In the genomic region with DNA sequence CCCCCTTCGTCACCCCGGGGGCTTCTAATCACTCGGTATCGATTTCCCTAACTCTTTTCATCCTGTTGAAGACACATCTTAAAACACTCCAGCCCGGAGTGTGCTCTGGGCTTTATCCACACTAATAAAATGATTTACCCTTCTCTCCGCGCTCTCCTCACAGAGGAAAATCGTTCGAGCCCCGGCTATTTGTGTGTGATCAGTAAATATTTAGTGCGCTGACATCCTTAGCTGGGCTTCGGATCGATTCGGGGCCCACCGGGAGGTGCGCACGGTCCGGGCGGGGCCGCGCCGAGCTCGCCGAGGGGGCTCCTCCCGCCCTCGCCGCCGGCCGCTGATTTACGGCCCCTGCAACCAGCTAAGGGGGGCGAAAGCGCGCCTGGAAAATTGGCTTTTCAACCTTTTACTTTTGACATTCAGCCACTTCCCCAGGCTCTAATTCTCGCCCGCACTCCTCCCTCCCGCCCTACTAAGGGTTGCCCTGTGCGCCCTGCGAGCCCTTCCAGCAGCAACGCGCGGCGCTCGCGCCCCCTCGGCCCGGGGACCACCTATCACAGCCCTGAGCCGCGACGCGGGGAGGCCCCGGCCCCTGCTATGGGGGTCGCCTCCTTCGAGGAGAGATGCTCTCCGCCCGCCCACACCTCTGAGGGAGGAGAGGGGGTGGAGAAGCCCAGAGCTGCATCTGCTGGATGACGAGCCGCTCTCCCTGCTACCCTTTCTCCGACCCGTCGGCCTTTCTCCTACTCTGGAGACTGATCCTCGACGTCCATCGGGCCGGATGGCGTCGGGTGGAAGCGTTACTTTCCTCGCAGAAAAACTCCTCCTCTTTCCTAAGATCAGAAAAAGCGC, we compare ENCODE assay signal across 10 cellular contexts. TPM values are rescaled to one million over a fixed set of nuclear protein-coding genes. Genes with fewer than 3 reads are reported as not detected.
DNase-seq lines count a peak whose midpoint lies in the region; ATAC-seq and TF ChIP-seq lines count a peak whose summit lies in the region.
"Had no signal": no experiment of that assay in that cellular context is flagged by ENCODE, and none has a peak within 500 bp of the region (broad histone marks: within the 10 kb centered on the region; RNA-seq: fewer than 3 reads in every experiment).

No MANE protein-coding gene starts in this region.

- peaks cover 8% of the 10 kb centered on the region for H3K4me1 Mint-ChIP-seq in CD4-positive, alpha-beta T cell (ENCODE audit: low read depth)

- POLR2A ChIA-PET in CD4-positive, alpha-beta T cell (lab: Charles Lee): no interaction called here

- CTCF ChIA-PET in CD4-positive, alpha-beta T cell (lab: Charles Lee): no interaction called here

- H3K36me3 Mint-ChIP-seq in CD4-positive, alpha-beta T cell (ENCODE audit: low read depth): no peaks in the 10 kb centered on the region

- H3K27ac Mint-ChIP-seq in CD4-positive, alpha-beta T cell: no peak overlapping the region

- H3K36me3 ChIP-seq in MG63 (no peaks in the 10 kb centered on the region), ectodermal cell (ENCODE audit: control insufficient read depth, insufficient read depth, low read length) (no peaks in the 10 kb centered on the region), lower lobe of right lung (no peaks in the 10 kb centered on the region)

- H3K9me3 ChIP-seq in MG63: no peaks in the 10 kb centered on the region
- no peaks in the 10 kb centered on the region for H3K9me3 ChIP-seq in ectodermal cell (ENCODE audit: control insufficient read depth, low read length)
- no peaks in the 10 kb centered on the region for H3K9me3 ChIP-seq in lower lobe of right lung
- peaks cover 5% of the 10 kb centered on the region for H3K9me3 ChIP-seq in CD4-positive, alpha-beta T cell (ENCODE audit: control insufficient read depth, low read length)

- intact Hi-C loops in lower lobe of right lung (cut with DNase I): no loop called here
- intact Hi-C loops in CD4-positive, alpha-beta T cell (cut with DNase I, micrococcal nuclease): no loop called here

- TF ChIP-seq CTCF in lower lobe of right lung (IDR thresholded peaks at IDR 0.05): no peak
- no peak for TF ChIP-seq CTCF in CD4-positive, alpha-beta T cell (IDR thresholded peaks at IDR 0.05)

- H3K4me1 ChIP-seq in ectodermal cell (ENCODE audit: control insufficient read depth, insufficient read depth, low read length) (peaks cover 45% of the 10 kb centered on the region), lower lobe of right lung (peaks cover 4% of the 10 kb centered on the region)

- H3K4me3 ChIP-seq in MG63 (peak overlapping the region; percentile 15), ectodermal cell (ENCODE audit: insufficient read depth, low read depth, low read length) (peak overlapping the region; percentile 38), lower lobe of right lung (peak overlapping the region; percentile 55)

- no peaks in the 10 kb centered on the region for H3K9me3 Mint-ChIP-seq in CD4-positive, alpha-beta T cell

- no peaks in the 10 kb centered on the region for H3K27me3 ChIP-seq in MG63
- peaks cover 86% of the 10 kb centered on the region for H3K27me3 ChIP-seq in ectodermal cell (ENCODE audit: control insufficient read depth, insufficient read depth, low read length, poor library complexity, severe bottlenecking)
- H3K27me3 ChIP-seq in lower lobe of right lung (ENCODE audit: low read depth): peaks cover 48% of the 10 kb centered on the region
- peaks cover 88% of the 10 kb centered on the region for H3K27me3 ChIP-seq in CD4-positive, alpha-beta T cell (ENCODE audit: control insufficient read depth, insufficient read depth, low read length)

- peak in 1 of 2 donors; percentile 21 for ATAC-seq in lower lobe of right lung
- ATAC-seq in CD4-positive, alpha-beta T cell (ENCODE audit: poor library complexity): no peak

- no peak for DNase-seq in MG63
- peak; percentile 39 for DNase-seq in lower lobe of right lung
- DNase-seq in nucleus accumbens (lab: John Stamatoyannopoulos, UW): no peak
- no peak for DNase-seq in activated effector memory CD4-positive, alpha-beta T cell treated with Interleukin-2 at 50 U/mL for 16 hours
- DNase-seq in GF-D8 (lab: John Stamatoyannopoulos, UW): no peak
- DNase-seq in CD4-positive, alpha-beta T cell: no peak
- DNase-seq: NCI-H510A had no signal

- 0% methylated on average over 68 to 69 of the region's 69 CpGs for WGBS in ectodermal cell, 2 experiments

- H3K4me3 Mint-ChIP-seq in CD4-positive, alpha-beta T cell: no peak overlapping the region

- H3K27ac ChIP-seq in ectodermal cell (ENCODE audit: insufficient read depth, low read depth, low read length, poor library complexity, severe bottlenecking) (peak overlapping the region; percentile 51), lower lobe of right lung (peak overlapping the region; percentile 87), temporal lobe (ENCODE audit: low read depth, low read length) (peak overlapping the region; percentile 9)
- H3K27ac ChIP-seq in CD4-positive, alpha-beta T cell (ENCODE audit: low read depth, low read length): no peak overlapping the region
- H3K27ac ChIP-seq: epithelial cell of prostate had no signal

- H3K27me3 Mint-ChIP-seq in CD4-positive, alpha-beta T cell: peaks cover 77% of the 10 kb centered on the region

RNA-seq across cellular contexts. Expression of a gene that starts 7.9 kb away (rescaled TPM):
- 1.3 and 1.9 TPM in 2 replicates for total RNA-seq in MG63 (2014; rRNA removed; shearing (Covaris generic); ENCODE audit: low replicate concordance)
- 101 TPM for polyA plus RNA-seq in ectodermal cell (2013, experiment 1 of 4)
- polyA plus RNA-seq in ectodermal cell (2013, experiment 2 of 4): 117 TPM
- 80.0 TPM for polyA plus RNA-seq in ectodermal cell (2013, experiment 3 of 4)
- 97.4 TPM for polyA plus RNA-seq in ectodermal cell (2013, experiment 4 of 4)
- total RNA-seq in lower lobe of right lung (50.6 TPM), temporal lobe (4.4 TPM)
- total RNA-seq in CD4-positive, alpha-beta T cell: not detected
